ENCODE assay signal across 3 cellular contexts in genomic region chr9:70292253-70292652, GRCh38.
TF ChIP-seq lines count a peak whose summit lies in the region.

No MANE protein-coding gene starts in this region.

TF ChIP-seq in HepG2, 621 proteins besides CTCF, POLR2A, EP300 and RAD21:
- no peak for TF ChIP-seq ZC3H13 (CRISPR knock-in tag; IDR thresholded peaks at IDR 0.05)
- TF ChIP-seq, protein P1, sequence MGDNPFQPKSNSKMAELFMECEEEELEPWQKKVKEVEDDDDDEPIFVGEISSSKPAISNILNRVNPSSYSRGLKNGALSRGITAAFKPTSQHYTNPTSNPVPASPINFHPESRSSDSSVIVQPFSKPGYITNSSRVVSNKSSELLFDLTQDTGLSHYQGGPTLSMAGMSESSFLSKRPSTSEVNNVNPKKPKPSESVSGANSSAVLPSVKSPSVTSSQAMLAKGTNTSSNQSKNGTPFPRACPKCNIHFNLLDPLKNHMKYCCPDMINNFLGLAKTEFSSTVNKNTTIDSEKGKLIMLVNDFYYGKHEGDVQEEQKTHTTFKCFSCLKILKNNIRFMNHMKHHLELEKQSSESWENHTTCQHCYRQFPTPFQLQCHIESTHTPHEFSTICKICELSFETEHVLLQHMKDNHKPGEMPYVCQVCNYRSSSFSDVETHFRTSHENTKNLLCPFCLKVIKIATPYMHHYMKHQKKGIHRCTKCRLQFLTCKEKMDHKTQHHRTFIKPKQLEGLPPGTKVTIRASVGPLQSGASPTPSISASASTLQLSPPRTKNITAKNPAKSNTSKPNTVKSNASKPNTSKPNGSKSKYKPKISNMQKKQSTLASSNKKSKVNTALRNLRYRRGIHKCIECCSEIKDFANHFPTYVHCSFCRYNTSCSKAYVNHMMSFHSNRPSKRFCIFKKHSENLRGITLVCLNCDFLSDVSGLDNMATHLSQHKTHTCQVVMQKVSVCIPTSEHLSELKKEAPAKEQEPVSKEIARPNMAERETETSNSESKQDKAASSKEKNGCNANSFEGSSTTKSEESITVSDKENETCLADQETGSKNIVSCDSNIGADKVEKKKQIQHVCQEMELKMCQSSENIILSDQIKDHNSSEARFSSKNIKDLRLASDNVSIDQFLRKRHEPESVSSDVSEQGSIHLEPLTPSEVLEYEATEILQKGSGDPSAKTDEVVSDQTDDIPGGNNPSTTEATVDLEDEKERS (CRISPR knock-in tag; IDR thresholded peaks at IDR 0.05) = 0 out of 2 replicates have a peak, but pooled peaks have one; percentile 37
- no peak for TF ChIP-seq TAF15 (IDR thresholded peaks at IDR 0.05; ENCODE audit: low read depth, low read length, poor library complexity, severe bottlenecking)

TF ChIP-seq in HEK293, 187 proteins besides CTCF, POLR2A, EP300 and RAD21:
- TF ChIP-seq KLF1 (tag by site-specific recombination; IDR thresholded peaks at IDR 0.05) = no peak
- no peak for TF ChIP-seq INSM2 (tag by site-specific recombination; IDR thresholded peaks at IDR 0.05)
- TF ChIP-seq SETDB1 (IDR thresholded peaks at IDR 0.05; ENCODE audit: insufficient read length, low read length) = peak; percentile 90

TF ChIP-seq in endothelial cell of umbilical vein, 7 proteins besides CTCF, POLR2A, EP300 and RAD21:
- TF ChIP-seq MYC (IDR thresholded peaks at IDR 0.05; ENCODE audit: low read depth, low read length) = no peak
- TF ChIP-seq GATA2 (IDR thresholded peaks at IDR 0.05; ENCODE audit: insufficient read depth, insufficient read length, low read depth, low read length) = no peak
- TF ChIP-seq FOS (IDR thresholded peaks at IDR 0.05; ENCODE audit: borderline replicate concordance, insufficient read depth, low read length) = no peak
- no peak for TF ChIP-seq POLR2AphosphoS5 (IDR thresholded peaks at IDR 0.05; ENCODE audit: insufficient read depth, low read depth, low read length)
- no peak for TF ChIP-seq JUN (IDR thresholded peaks at IDR 0.05; ENCODE audit: borderline replicate concordance, insufficient read depth, insufficient read length, low read depth)
- TF ChIP-seq EZH2 (IDR thresholded peaks at IDR 0.05; ENCODE audit: borderline replicate concordance, low read depth, low read length, severe bottlenecking) = no peak
- TF ChIP-seq, protein P2, sequence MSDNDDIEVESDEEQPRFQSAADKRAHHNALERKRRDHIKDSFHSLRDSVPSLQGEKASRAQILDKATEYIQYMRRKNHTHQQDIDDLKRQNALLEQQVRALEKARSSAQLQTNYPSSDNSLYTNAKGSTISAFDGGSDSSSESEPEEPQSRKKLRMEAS (IDR thresholded peaks at IDR 0.05; ENCODE audit: insufficient read depth, insufficient read length) = no peak
